In genomic region chr15:88274534-88275460, GRCh38 we compare ENCODE assay signal across 8 cellular contexts. TPM values are rescaled to one million over a fixed set of nuclear protein-coding genes. Genes with fewer than 3 reads are reported as not detected.
DNase-seq lines count a peak whose midpoint lies in the region; ATAC-seq and TF ChIP-seq lines count a peak whose summit lies in the region.

No MANE protein-coding gene starts in this region.

- no peak overlapping the region for H3K4me2 ChIP-seq in HCT116 (ENCODE audit: low read length)

- no peaks in the 10 kb centered on the region for H3K4me1 Mint-ChIP-seq in activated CD4-positive, alpha-beta memory T cell treated with anti-CD3 and anti-CD28 coated beads for 36 hours (ENCODE audit: low read depth)
- peaks cover 0 to 2% of the 10 kb centered on the region in 2 donors for H3K4me1 Mint-ChIP-seq in effector memory CD8-positive, alpha-beta T cell (ENCODE audit: low read depth in 2 of 2)
- H3K4me1 Mint-ChIP-seq in stimulated activated memory B cell treated with anti-CD40 and anti-IgM and Interleukin-4, amounts not matched to agents 10 μg/mL and 1 μg/mL and 100 μg/mL, for 72 hours = no peaks in the 10 kb centered on the region

- RAD21 ChIA-PET in HCT116 (lab: Charles Lee; ENCODE audit: low non-redundant PET in 1 of 2, low total read pairs in 2 of 2, uncharacterized antibody in 2 of 2, unreplicated experiment in 2 of 2) = no interaction called here

- CTCF ChIA-PET in HCT116 (lab: Charles Lee) = interaction anchor here (0.7 to 1.7 kb wide), 8 partner anchors 8 to 193 kb away, joined by 3 to 6 read pairs (median 3); partner anchors contain the start of genes MRPL46 and MRPS11
- CTCF ChIA-PET in activated CD4-positive, alpha-beta memory T cell treated with anti-CD3 and anti-CD28 coated beads for 36 hours (lab: Charles Lee) = interaction anchor here (0.6 to 5.5 kb wide), 23 partner anchors 9 to 1856 kb away, joined by 3 to 70 read pairs (median 3); no protein-coding TSS in a partner anchor

- peaks cover 13% of the 10 kb centered on the region for H3K27me3 Mint-ChIP-seq in activated CD4-positive, alpha-beta memory T cell treated with anti-CD3 and anti-CD28 coated beads for 36 hours
- H3K27me3 Mint-ChIP-seq in effector memory CD8-positive, alpha-beta T cell = peaks cover 8 to 45% of the 10 kb centered on the region in 2 donors
- peaks cover 26% of the 10 kb centered on the region for H3K27me3 Mint-ChIP-seq in stimulated activated memory B cell treated with anti-CD40 and anti-IgM and Interleukin-4, amounts not matched to agents 10 μg/mL and 1 μg/mL and 100 μg/mL, for 72 hours

- H3K27me3 ChIP-seq in HCT116 (ENCODE audit: insufficient read depth, low read length) = peaks cover 35% of the 10 kb centered on the region; the same call in 1 of the 2 replicates

- no peak overlapping the region for H3K4me3 Mint-ChIP-seq in activated CD4-positive, alpha-beta memory T cell treated with anti-CD3 and anti-CD28 coated beads for 36 hours
- no peak overlapping the region for H3K4me3 Mint-ChIP-seq in effector memory CD8-positive, alpha-beta T cell
- no peak overlapping the region for H3K4me3 Mint-ChIP-seq in stimulated activated memory B cell treated with anti-CD40 and anti-IgM and Interleukin-4, amounts not matched to agents 10 μg/mL and 1 μg/mL and 100 μg/mL, for 72 hours

- POLR2A ChIA-PET in HCT116 (lab: Charles Lee) = no interaction called here
- POLR2A ChIA-PET in activated CD4-positive, alpha-beta memory T cell treated with anti-CD3 and anti-CD28 coated beads for 36 hours (lab: Charles Lee) = no interaction called here

- peak; percentile 66 for TF ChIP-seq RAD21 in HCT116 (IDR thresholded peaks at IDR 0.05; ENCODE audit: low read depth)

- H3K9me3 Mint-ChIP-seq in activated CD4-positive, alpha-beta memory T cell treated with anti-CD3 and anti-CD28 coated beads for 36 hours = no peaks in the 10 kb centered on the region
- no peaks in the 10 kb centered on the region for H3K9me3 Mint-ChIP-seq in effector memory CD8-positive, alpha-beta T cell
- no peaks in the 10 kb centered on the region for H3K9me3 Mint-ChIP-seq in stimulated activated memory B cell treated with anti-CD40 and anti-IgM and Interleukin-4, amounts not matched to agents 10 μg/mL and 1 μg/mL and 100 μg/mL, for 72 hours

- ATAC-seq in HCT116 = peak; percentile 95
- no peak for ATAC-seq in effector memory CD8-positive, alpha-beta T cell (replicated peaks)
- peak; percentile 57 for ATAC-seq in stimulated activated memory B cell treated with anti-CD40 and anti-IgM and Interleukin-4, amounts not matched to agents 10 μg/mL and 1 μg/mL and 100 μg/mL, for 72 hours

- H2AFZ ChIP-seq in HCT116 (ENCODE audit: low read depth, low read length, poor library complexity, severe bottlenecking) = no peak overlapping the region

- no peaks in the 10 kb centered on the region for H4K20me1 ChIP-seq in HCT116 (ENCODE audit: insufficient read depth)

- no peak overlapping the region for H3K9ac ChIP-seq in HCT116 (ENCODE audit: low read length)

- H3K4me3 ChIP-seq in HCT116 (replicated peaks in 1 of 2; ENCODE audit: low read depth in 1 of 2, low read length in 2 of 2) = no peak overlapping the region

- no peaks in the 10 kb centered on the region for H3K9me3 ChIP-seq in HCT116 (ENCODE audit: control insufficient read depth in 1 of 2, insufficient read depth in 1 of 2, low read depth in 1 of 2, low read length in 2 of 2)

- no peaks in the 10 kb centered on the region for H3K36me3 Mint-ChIP-seq in activated CD4-positive, alpha-beta memory T cell treated with anti-CD3 and anti-CD28 coated beads for 36 hours
- H3K36me3 Mint-ChIP-seq in effector memory CD8-positive, alpha-beta T cell (ENCODE audit: insufficient read depth) = no peaks in the 10 kb centered on the region
- no peaks in the 10 kb centered on the region for H3K36me3 Mint-ChIP-seq in stimulated activated memory B cell treated with anti-CD40 and anti-IgM and Interleukin-4, amounts not matched to agents 10 μg/mL and 1 μg/mL and 100 μg/mL, for 72 hours

- intact Hi-C loops in HCT116 (cut with micrococcal nuclease) = loop anchor here (5.0 kb wide), 1 partner anchor 178 kb away; no protein-coding TSS in a partner anchor
- intact Hi-C loops in activated CD4-positive, alpha-beta memory T cell treated with anti-CD3 and anti-CD28 coated beads for 36 hours (cut with micrococcal nuclease) = no loop called here

- H3K9me2 ChIP-seq in HCT116 (ENCODE audit: insufficient read depth) = no peaks in the 10 kb centered on the region

- DNase-seq in NCI-H446 (lab: John Stamatoyannopoulos, UW) (peak; percentile 31 to 69), NCI-H446 treated with DMSO at 0.1 percent for 48 hours (lab: John Stamatoyannopoulos, UW) (no peak), HCT116 (ENCODE audit: low read depth, low spot score) (peak; percentile 23), NCI-H1048 (lab: John Stamatoyannopoulos, UW) (peak; percentile 7), middle frontal gyrus (ENCODE audit: extremely low spot score, low spot score) (peak; percentile 67)
- DNase-seq in activated CD4-positive, alpha-beta memory T cell treated with anti-CD3 and anti-CD28 coated beads for 36 hours = peak; percentile 77
- DNase-seq in effector memory CD8-positive, alpha-beta T cell = peak; percentile 15 to 29 (median 26)

- H3K27ac ChIP-seq in HCT116 (ENCODE audit: low read depth, low read length) = no peak overlapping the region

- H3K27ac Mint-ChIP-seq in activated CD4-positive, alpha-beta memory T cell treated with anti-CD3 and anti-CD28 coated beads for 36 hours = no peak overlapping the region
- H3K27ac Mint-ChIP-seq in effector memory CD8-positive, alpha-beta T cell = no peak overlapping the region
- H3K27ac Mint-ChIP-seq in stimulated activated memory B cell treated with anti-CD40 and anti-IgM and Interleukin-4, amounts not matched to agents 10 μg/mL and 1 μg/mL and 100 μg/mL, for 72 hours = no peak overlapping the region

- BruUV-seq in HCT116 (replicated peaks; lab: Mats Ljungman, UMichigan) = no TSS peak

- peak; percentile 29 to 86 (median 82); a peak in 4 of 6 replicates for TF ChIP-seq CTCF in HCT116 (IDR thresholded peaks at IDR 0.05 in 2 of 3, conservative IDR thresholded peaks at IDR 0.05 in 1 of 3; ENCODE audit: borderline replicate concordance in 1 of 3, insufficient read depth in 1 of 3, low read depth in 2 of 3, low read length in 2 of 3)

- TF ChIP-seq POLR2A in HCT116 (IDR thresholded peaks at IDR 0.05; ENCODE audit: borderline replicate concordance, extremely low read depth, insufficient read depth, insufficient read length) = no peak

- no peaks in the 10 kb centered on the region for H3K79me2 ChIP-seq in HCT116 (ENCODE audit: insufficient read depth, low read length)

- no peaks in the 10 kb centered on the region for H3K4me1 ChIP-seq in HCT116 (ENCODE audit: control insufficient read depth in 1 of 2, insufficient read depth in 2 of 2, low read length in 2 of 2)

- H3K36me3 ChIP-seq in HCT116 (ENCODE audit: control insufficient read depth in 1 of 2, insufficient read depth in 2 of 2, low read length in 2 of 2) = no peaks in the 10 kb centered on the region

TF ChIP-seq in HCT116, 20 proteins besides CTCF, POLR2A, EP300 and RAD21 (continues in another document):
- TF ChIP-seq SRF (IDR thresholded peaks at IDR 0.05; ENCODE audit: low read depth) (no peak), ZBTB33 (IDR thresholded peaks at IDR 0.05; ENCODE audit: extremely low read depth, insufficient replicate concordance, low read length) (no peak), ZFX (IDR thresholded peaks at IDR 0.05) (no peak), EZH2 (IDR thresholded peaks at IDR 0.05) (no peak), ELF1 (IDR thresholded peaks at IDR 0.05; ENCODE audit: borderline replicate concordance, low read depth) (no peak), CEBPB (IDR thresholded peaks at IDR 0.05; ENCODE audit: low read depth) (no peak), TCF7L2 (IDR thresholded peaks at IDR 0.05; ENCODE audit: borderline replicate concordance, extremely low read depth, insufficient read depth, insufficient read length) (no peak)
- TF ChIP-seq, protein P1, sequence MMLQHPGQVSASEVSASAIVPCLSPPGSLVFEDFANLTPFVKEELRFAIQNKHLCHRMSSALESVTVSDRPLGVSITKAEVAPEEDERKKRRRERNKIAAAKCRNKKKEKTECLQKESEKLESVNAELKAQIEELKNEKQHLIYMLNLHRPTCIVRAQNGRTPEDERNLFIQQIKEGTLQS (IDR thresholded peaks at IDR 0.05) = no peak

RNA-seq across cellular contexts. Expression of gene NTRK3, which starts 18.3 kb away (rescaled TPM):
- total RNA-seq in HCT116 (2021; ENCODE audit: unreplicated experiment) = not detected
- not detected in 2 replicates for polyA plus RNA-seq in HCT116 (2012)
- total RNA-seq in activated CD4-positive, alpha-beta memory T cell treated with anti-CD3 and anti-CD28 coated beads for 36 hours = under 1 TPM; 0.78 to 0.85 TPM
